In genomic region chr9:107422189-107422802, GRCh38 we compare ENCODE assay signal across 7 cellular contexts.
A peak's percentile ranks its signal among the peaks of the same experiment; 100 is the strongest.
DNase-seq lines count a peak whose midpoint lies in the region; ATAC-seq and TF ChIP-seq lines count a peak whose summit lies in the region.

No MANE protein-coding gene starts in this region.

- H3K9me3 Mint-ChIP-seq in activated T-cell treated with anti-CD3 and anti-CD28 coated beads, Interleukin-2, amount 50 U/mL, for 72 hours, result no peaks in the 10 kb centered on the region

- H3K36me3 Mint-ChIP-seq in activated T-cell treated with anti-CD3 and anti-CD28 coated beads, Interleukin-2, amount 50 U/mL, for 72 hours (ENCODE audit: insufficient read depth in 2 of 2), result no peaks in the 10 kb centered on the region

- intact Hi-C loops in head of caudate nucleus (cut with DNase I), result no loop called here
- intact Hi-C loops in posterior vena cava (cut with DNase I), result no loop called here

- DNase-seq in GM12865 (ENCODE audit: low read depth) (peak; percentile 64), NCI-H2196 (lab: John Stamatoyannopoulos, UW; ENCODE audit: unreplicated experiment) (peak; percentile 76), head of caudate nucleus (peak in 41 of 42 donors; percentile 16 to 73 (median 43)), posterior vena cava (ENCODE audit: low spot score) (peak; percentile 91), NCI-H187 treated with DMSO at 0.1 percent for 48 hours (lab: John Stamatoyannopoulos, UW) (no peak)
- DNase-seq in activated T-cell treated with anti-CD3 and anti-CD28 coated beads, Interleukin-2, amount 50 U/mL, for 72 hours, result peak; percentile 35 to 40

- peak; percentile 52 for ATAC-seq in HG02981 (IDR thresholded peaks at IDR 0.05; ENCODE audit: unreplicated experiment)
- peak; percentile 49 to 61 for ATAC-seq in activated T-cell treated with anti-CD3 and anti-CD28 coated beads, Interleukin-2, amount 50 U/mL, for 72 hours (replicated peaks in 1 of 2)

- peaks cover 23% of the 10 kb centered on the region for H3K27me3 Mint-ChIP-seq in activated T-cell treated with anti-CD3 and anti-CD28 coated beads, Interleukin-2, amount 50 U/mL, for 72 hours (ENCODE audit: low read depth)

- H3K4me3 ChIP-seq in GM12865 (ENCODE audit: low read depth, low read length), result no peak overlapping the region

- H3K27ac Mint-ChIP-seq in activated T-cell treated with anti-CD3 and anti-CD28 coated beads, Interleukin-2, amount 50 U/mL, for 72 hours, result no peak overlapping the region

- TF ChIP-seq CTCF in GM12865 (IDR thresholded peaks at IDR 0.05; ENCODE audit: insufficient read depth, low read depth, low read length, missing control alignments), result peak; percentile 57

- no peak overlapping the region for H3K4me3 Mint-ChIP-seq in activated T-cell treated with anti-CD3 and anti-CD28 coated beads, Interleukin-2, amount 50 U/mL, for 72 hours

- H3K4me1 Mint-ChIP-seq in activated T-cell treated with anti-CD3 and anti-CD28 coated beads, Interleukin-2, amount 50 U/mL, for 72 hours (ENCODE audit: low read depth), result peaks cover 6% of the 10 kb centered on the region
